In genomic region chr11:72805214-72805613, GRCh38 we compare ENCODE assay signal across 19 cellular contexts.
"Had no signal": no experiment of that assay in that cellular context is flagged by ENCODE, and none has a peak within 500 bp of the region (broad histone marks: within the 10 kb centered on the region; RNA-seq: fewer than 3 reads in every experiment).

No MANE protein-coding gene starts in this region.

- H3K9me3 Mint-ChIP-seq: activated T-cell treated with anti-CD3 and anti-CD28 coated beads, Interleukin-2, amount 50 U/mL, for 24 hours; brain; central memory CD8-positive, alpha-beta T cell; memory B cell; nephron progenitor cell had no signal

- H3K36me3 ChIP-seq: transverse colon had no signal

- H3K4me3 Mint-ChIP-seq: activated naive CD8-positive, alpha-beta T cell; activated T-cell treated with anti-CD3 and anti-CD28 coated beads, Interleukin-2, amount 50 U/mL, for 24 hours; brain; central memory CD8-positive, alpha-beta T cell; memory B cell; nephron progenitor cell had no signal

- H3K27me3 ChIP-seq: transverse colon had no signal

- H3K4me3 ChIP-seq: psoas muscle, transverse colon had no signal

- H3K4me1 Mint-ChIP-seq: brain; central memory CD8-positive, alpha-beta T cell had no signal

- DNase-seq: activated CD4-positive, alpha-beta T cell treated with anti-CD3 and anti-CD28 coated beads, Interleukin-2, amount 50 U/mL, for 4 hours; activated effector memory CD4-positive, alpha-beta T cell treated with anti-CD3 and anti-CD28 coated beads, Interleukin-2, amount 50 U/mL, for 16 hours; activated T-cell treated with anti-CD3 and anti-CD28 coated beads, Interleukin-2, amount 50 U/mL, for 24 hours; amygdala; cortex of kidney; effector memory CD4-positive, alpha-beta T cell; hippocampal formation; nephron progenitor cell; psoas muscle; stimulated activated naive CD4-positive, alpha-beta T cell; substantia nigra; T-helper 2 cell; transverse colon had no signal

- ATAC-seq: psoas muscle, sciatic nerve had no signal

- H3K27me3 Mint-ChIP-seq: activated naive CD8-positive, alpha-beta T cell; activated T-cell treated with anti-CD3 and anti-CD28 coated beads, Interleukin-2, amount 50 U/mL, for 24 hours; brain; central memory CD8-positive, alpha-beta T cell; memory B cell had no signal

- H3K27ac ChIP-seq: epithelial cell of prostate, psoas muscle, transverse colon had no signal

- H3K27ac Mint-ChIP-seq: activated naive CD8-positive, alpha-beta T cell; activated T-cell treated with anti-CD3 and anti-CD28 coated beads, Interleukin-2, amount 50 U/mL, for 24 hours; brain; memory B cell; nephron progenitor cell had no signal

- H3K4me1 ChIP-seq: psoas muscle, transverse colon had no signal

- H3K36me3 Mint-ChIP-seq: memory B cell had no signal

- H3K9me3 ChIP-seq: psoas muscle, transverse colon had no signal
